12 cellular contexts compared by ENCODE assay signal in the genomic region with DNA sequence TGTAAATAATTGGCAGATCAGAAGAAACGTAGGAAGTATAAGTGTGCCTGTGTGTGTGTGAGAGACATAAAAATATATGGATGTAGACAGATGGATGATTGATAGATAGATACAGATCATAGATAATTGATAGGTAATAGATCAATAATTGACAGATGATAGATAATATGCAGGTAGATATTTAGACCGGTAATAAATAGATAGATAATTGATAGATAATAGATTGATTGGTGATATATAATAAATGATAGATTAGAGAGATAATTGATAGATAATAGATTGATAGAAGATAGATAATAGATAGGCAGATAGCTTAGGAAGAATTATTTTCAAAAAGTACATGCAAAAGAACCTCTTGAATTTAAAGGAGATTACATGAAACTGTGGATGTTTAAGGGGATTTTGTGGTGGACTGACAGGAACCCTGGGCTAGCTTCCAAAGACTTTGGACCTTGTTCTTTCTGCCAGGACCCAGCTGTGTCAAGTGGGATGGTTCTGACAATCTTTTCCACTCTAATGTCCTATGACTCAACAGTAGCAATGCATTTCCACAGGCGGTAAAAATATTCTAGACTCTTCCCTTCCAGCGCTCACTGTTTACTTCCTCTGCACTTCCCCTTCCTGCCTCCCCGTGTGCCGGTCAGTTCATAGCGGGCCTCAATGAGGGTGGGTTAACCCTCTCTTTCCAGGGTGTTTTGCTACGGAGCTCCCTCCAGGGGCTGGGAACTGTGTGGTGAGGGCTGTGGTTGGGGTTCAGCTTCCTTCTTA. TPM values are rescaled to one million over a fixed set of nuclear protein-coding genes. Genes with fewer than 3 reads are reported as not detected.
A peak's percentile ranks its signal among the peaks of the same experiment; 100 is the strongest.
DNase-seq lines count a peak whose midpoint lies in the region; ATAC-seq and TF ChIP-seq lines count a peak whose summit lies in the region.
"Had no signal": no experiment of that assay in that cellular context is flagged by ENCODE, and none has a peak within 500 bp of the region (broad histone marks: within the 10 kb centered on the region; RNA-seq: fewer than 3 reads in every experiment).

No MANE protein-coding gene starts in this region.

- DNase-seq in GM23248 (peak; percentile 57), T-helper 17 cell (no peak), right cardiac atrium (peak in 1 of 3 donors; percentile 37), sciatic nerve (ENCODE audit: low spot score) (no peak), colonic mucosa (no peak), NCI-H146 treated with DMSO at 0.1 percent for 48 hours (lab: John Stamatoyannopoulos, UW; ENCODE audit: unreplicated experiment) (no peak)
- DNase-seq: activated CD4-positive, CD25-positive, alpha-beta regulatory T cell treated with anti-CD3 and anti-CD28 coated beads, Interleukin-2, amount 50 U/mL, for 72 hours; GF-D8; mesendoderm; NCI-H1417 had no signal

- H3F3A ChIP-seq in GM23248 (ENCODE audit: insufficient read depth): peaks cover 35% of the 10 kb centered on the region

- no peaks in the 10 kb centered on the region for H4K20me1 ChIP-seq in GM23248 (ENCODE audit: insufficient read depth)

- H3K4me1 ChIP-seq in GM23248 (ENCODE audit: insufficient read depth) (peaks cover 46% of the 10 kb centered on the region), right cardiac atrium (ENCODE audit: control insufficient read depth, insufficient read depth, low read length) (peaks cover 9% of the 10 kb centered on the region), colonic mucosa (no peaks in the 10 kb centered on the region)

- ATAC-seq in T-helper 17 cell (no peak), right cardiac atrium (peak; percentile 54 to 78), sciatic nerve (peak; percentile 53), GM18867 (IDR thresholded peaks at IDR 0.05; ENCODE audit: unreplicated experiment) (no peak)

- H3K79me2 ChIP-seq in GM23248 (ENCODE audit: insufficient read depth): no peaks in the 10 kb centered on the region

- peak overlapping the region; percentile 17; the same call in 1 of the 2 replicates for H2AFZ ChIP-seq in GM23248

- H3K36me3 ChIP-seq in GM23248 (ENCODE audit: low read depth): no peaks in the 10 kb centered on the region
- H3K36me3 ChIP-seq in colonic mucosa: no peaks in the 10 kb centered on the region
- H3K36me3 ChIP-seq: adrenal gland had no signal

- no peaks in the 10 kb centered on the region for H3K36me3 Mint-ChIP-seq in T-helper 17 cell (ENCODE audit: low read depth)

- peak overlapping the region; percentile 63 for H3K4me2 ChIP-seq in GM23248 (ENCODE audit: unreplicated experiment)

- peaks cover 11% of the 10 kb centered on the region for H3K4me1 Mint-ChIP-seq in T-helper 17 cell

- H3K4me3 ChIP-seq in GM23248: no peak overlapping the region
- H3K4me3 ChIP-seq in right cardiac atrium (ENCODE audit: low read length): no peak overlapping the region
- no peak overlapping the region for H3K4me3 ChIP-seq in colonic mucosa
- H3K4me3 ChIP-seq: adrenal gland had no signal

- no peaks in the 10 kb centered on the region for H3K9me2 ChIP-seq in GM23248 (ENCODE audit: insufficient read depth)

- peak overlapping the region; percentile 55 for H3K27ac ChIP-seq in GM23248
- no peak overlapping the region for H3K27ac ChIP-seq in right cardiac atrium (ENCODE audit: low read length)
- H3K27ac ChIP-seq in colonic mucosa: no peak overlapping the region
- H3K27ac ChIP-seq: adrenal gland had no signal

- in situ Hi-C loops in GM23248 (cut with MboI): no loop called here

- H3K27me3 ChIP-seq in GM23248 (replicated peaks; ENCODE audit: insufficient read depth): no peaks in the 10 kb centered on the region
- no peaks in the 10 kb centered on the region for H3K27me3 ChIP-seq in right cardiac atrium (ENCODE audit: control insufficient read depth, insufficient read depth)
- H3K27me3 ChIP-seq in colonic mucosa: no peaks in the 10 kb centered on the region
- H3K27me3 ChIP-seq: adrenal gland had no signal

- peak overlapping the region; percentile 69 for H3K4me3 Mint-ChIP-seq in T-helper 17 cell

- peak overlapping the region; percentile 67 for H3K27ac Mint-ChIP-seq in T-helper 17 cell

- intact Hi-C loops in right cardiac atrium (cut with DNase I): loop anchor here in 1 of 4 donors (10.0 kb wide), 1 partner anchor 51 kb away; no protein-coding TSS in a partner anchor
- intact Hi-C loops in sciatic nerve (cut with DNase I): no loop called here
- intact Hi-C loops in colonic mucosa (cut with DNase I): no loop called here

- 36 to 37% methylated on average over 8 of the region's 8 CpGs for WGBS in GM23248 (ENCODE audit: low coverage in 1 of 2, low lambda C conversion rate in 2 of 2, missing lambda C conversion rate in 2 of 2), 2 experiments
- 28% methylated on average over 8 of the region's 8 CpGs for WGBS in right cardiac atrium

- no peak for TF ChIP-seq CTCF in colonic mucosa (IDR thresholded peaks at IDR 0.05)

- H3K9ac ChIP-seq in GM23248 (no peak overlapping the region), colonic mucosa (ENCODE audit: low read depth in 2 of 2, low read length in 2 of 2) (no peak overlapping the region)

- H3K27me3 Mint-ChIP-seq in T-helper 17 cell: peaks cover 32% of the 10 kb centered on the region

- H3K9me3 ChIP-seq in GM23248 (ENCODE audit: low read depth): no peaks in the 10 kb centered on the region
- no peaks in the 10 kb centered on the region for H3K9me3 ChIP-seq in T-helper 17 cell (ENCODE audit: control insufficient read depth, low read length, poor library complexity, severe bottlenecking)
- H3K9me3 ChIP-seq in right cardiac atrium (ENCODE audit: control insufficient read depth, low read length): no peaks in the 10 kb centered on the region
- no peaks in the 10 kb centered on the region for H3K9me3 ChIP-seq in colonic mucosa
- H3K9me3 ChIP-seq: adrenal gland had no signal

RNA-seq across cellular contexts. Expression of gene KCNJ15, which starts 39.4 kb away (rescaled TPM):
- 1.2 and 2.1 TPM in 2 replicates for total RNA-seq in GM23248 (2014; rRNA removed; shearing (Covaris generic))
- polyA plus RNA-seq in GM23248 (2016; fragmentation: Nextera tagmentation; extraction: Ambion mirVana) (2.1 and 2.3 TPM in 2 replicates), right cardiac atrium (0.18 TPM)
- total RNA-seq in T-helper 17 cell (under 1 TPM in 1 of 2 donors, not detected in 1; 0.12 TPM), right cardiac atrium (under 1 TPM; 0.31 to 0.97 (median 0.62) TPM), sciatic nerve (9.3 TPM), colonic mucosa (under 1 TPM; 0.17 to 0.21 TPM)

Comparison
In these comparisons a context has a peak if more than half of its experiments do, and no peak if none do; other contexts are left out.
1. ATAC-seq: peak in right cardiac atrium (2 of 2) and sciatic nerve (single experiment); none in T-helper 17 cell (single experiment) and GM18867 (single experiment).